In genomic region chr15:91953432-91953831, GRCh38 we compare ENCODE assay signal across 13 cellular contexts.
A peak's percentile ranks its signal among the peaks of the same experiment; 100 is the strongest.
DNase-seq lines count a peak whose midpoint lies in the region; ATAC-seq, FAIRE-seq and TF ChIP-seq lines count a peak whose summit lies in the region.
"Had no signal": no experiment of that assay in that cellular context is flagged by ENCODE, and none has a peak within 500 bp of the region (broad histone marks: within the 10 kb centered on the region; RNA-seq: fewer than 3 reads in every experiment).

No MANE protein-coding gene starts in this region.

- DNase-seq in Calu3 (no peak), M059J (ENCODE audit: low read depth) (peak; percentile 18), pancreas (no peak), HuH-7 (ENCODE audit: low spot score) (no peak), NCI-H2171 (lab: John Stamatoyannopoulos, UW) (no peak)
- DNase-seq in NK-92 treated with Interleukin-12 subunit alpha and Interleukin-12 subunit beta, amount 100 ng/mL, for 24 hours (lab: John Stamatoyannopoulos, UW), result no peak
- DNase-seq: activated naive CD4-positive, alpha-beta T cell; GF-D8; islet precursor cell; NCI-H1105 treated with DMSO at 0.1 percent for 48 hours; NCI-H524 treated with DMSO at 0.1 percent for 48 hours had no signal

- ATAC-seq in pancreas, result peak in 3 of 4 donors; percentile 24 to 60 (median 38)

- no peak for FAIRE-seq in pancreas (lab: Jason Lieb, UNC)

- no peak overlapping the region for H3K4me3 ChIP-seq in pancreas
- H3K4me3 ChIP-seq: upper lobe of left lung had no signal

- no peaks in the 10 kb centered on the region for H3K36me3 ChIP-seq in pancreas
- H3K36me3 ChIP-seq: upper lobe of left lung had no signal

- no peaks in the 10 kb centered on the region for H3K27me3 Mint-ChIP-seq in Calu3 (ENCODE audit: unreplicated experiment)
- H3K27me3 Mint-ChIP-seq in dendritic cell treated with granulocyte-macrophage colony-stimulating factor and Interleukin-4, amounts not matched to agents 40 ng/mL and 50 ng/mL, for 4 days, result no peaks in the 10 kb centered on the region

- H3K9me3 ChIP-seq in pancreas, result no peaks in the 10 kb centered on the region
- H3K9me3 ChIP-seq: upper lobe of left lung had no signal

- no peaks in the 10 kb centered on the region for H3K9me3 Mint-ChIP-seq in Calu3 (ENCODE audit: low read depth, unreplicated experiment)
- peaks cover 8% of the 10 kb centered on the region for H3K9me3 Mint-ChIP-seq in dendritic cell treated with granulocyte-macrophage colony-stimulating factor and Interleukin-4, amounts not matched to agents 40 ng/mL and 50 ng/mL, for 4 days

- peak overlapping the region; percentile 27 for H3K4me3 Mint-ChIP-seq in Calu3 (ENCODE audit: low read depth, unreplicated experiment)
- no peak overlapping the region for H3K4me3 Mint-ChIP-seq in dendritic cell treated with granulocyte-macrophage colony-stimulating factor and Interleukin-4, amounts not matched to agents 40 ng/mL and 50 ng/mL, for 4 days

- peak overlapping the region in 1 of 4 donors; percentile 16 for H3K27ac ChIP-seq in pancreas

- H3K27ac Mint-ChIP-seq in Calu3 (ENCODE audit: unreplicated experiment), result peak overlapping the region; percentile 58
- peak overlapping the region; percentile 57 for H3K27ac Mint-ChIP-seq in dendritic cell treated with granulocyte-macrophage colony-stimulating factor and Interleukin-4, amounts not matched to agents 40 ng/mL and 50 ng/mL, for 4 days

- intact Hi-C loops in Calu3 (cut with micrococcal nuclease; ENCODE audit: unreplicated experiment) (no loop called here), pancreas (cut with DNase I) (no loop called here)
- intact Hi-C loops in dendritic cell treated with granulocyte-macrophage colony-stimulating factor and Interleukin-4, amounts not matched to agents 40 ng/mL and 50 ng/mL, for 4 days (cut with micrococcal nuclease), result no loop called here

- CTCF ChIA-PET in Calu3 (lab: Charles Lee), result no interaction called here

- peaks cover 81% of the 10 kb centered on the region for H3K4me1 Mint-ChIP-seq in Calu3 (ENCODE audit: low read depth, unreplicated experiment)
- H3K4me1 Mint-ChIP-seq in dendritic cell treated with granulocyte-macrophage colony-stimulating factor and Interleukin-4, amounts not matched to agents 40 ng/mL and 50 ng/mL, for 4 days (ENCODE audit: low read depth), result peaks cover 80% of the 10 kb centered on the region

- no peak for TF ChIP-seq CTCF in Calu3 (IDR thresholded peaks at IDR 0.05; ENCODE audit: unreplicated experiment)
- no peak for TF ChIP-seq CTCF in pancreas (IDR thresholded peaks at IDR 0.05)

- WGBS in pancreas, 2 donors, result 69 to 70% methylated on average over 7 of the region's 7 CpGs

- no peaks in the 10 kb centered on the region for H3K27me3 ChIP-seq in pancreas
- H3K27me3 ChIP-seq: upper lobe of left lung had no signal

- no TSS peak for BruUV-seq in Calu3 (replicated peaks; lab: Mats Ljungman, UMichigan)

- no peaks in the 10 kb centered on the region for H3K4me1 ChIP-seq in pancreas

- H3K36me3 Mint-ChIP-seq in Calu3 (ENCODE audit: insufficient read depth, unreplicated experiment), result peaks cover 6% of the 10 kb centered on the region
- H3K36me3 Mint-ChIP-seq in dendritic cell treated with granulocyte-macrophage colony-stimulating factor and Interleukin-4, amounts not matched to agents 40 ng/mL and 50 ng/mL, for 4 days (ENCODE audit: low read depth), result peaks cover 8% of the 10 kb centered on the region
